12 cellular contexts compared by ENCODE assay signal in the genomic region with DNA sequence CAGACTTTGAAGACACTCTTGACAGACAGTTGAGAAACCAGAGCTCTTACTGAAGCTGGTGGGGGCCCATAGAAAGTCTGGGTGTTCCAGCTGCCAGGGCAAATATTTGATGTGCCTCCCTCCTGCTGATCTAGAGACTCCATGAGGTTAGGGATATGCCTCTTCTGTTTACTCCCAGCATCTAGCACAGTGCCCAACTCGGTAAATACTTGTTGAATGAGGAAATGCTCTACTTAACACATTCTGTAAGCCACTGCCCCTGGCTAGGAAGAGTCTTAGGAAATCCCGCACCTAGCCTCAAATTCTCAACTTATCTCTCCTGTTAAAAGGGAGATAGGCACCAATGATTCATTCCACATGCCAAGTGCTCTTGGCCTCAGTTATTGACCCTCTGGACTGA.
DNase-seq lines count a peak whose midpoint lies in the region; ATAC-seq, FAIRE-seq and TF ChIP-seq lines count a peak whose summit lies in the region.
"Had no signal": no experiment of that assay in that cellular context is flagged by ENCODE, and none has a peak within 500 bp of the region (broad histone marks: within the 10 kb centered on the region; RNA-seq: fewer than 3 reads in every experiment).

No MANE protein-coding gene starts in this region.

- peak; percentile 46 to 60 for DNase-seq in Caco-2
- peak; percentile 90 for DNase-seq in NCI-H1092 treated with DMSO at 0.1 percent for 48 hours (lab: John Stamatoyannopoulos, UW)
- peak; percentile 30 for DNase-seq in RCC 7860 (ENCODE audit: low spot score)
- peak; percentile 81 for DNase-seq in left lobe of liver (ENCODE audit: low spot score)
- no peak for DNase-seq in NCI-H1048 (lab: John Stamatoyannopoulos, UW)
- DNase-seq in T-cell, result no peak
- DNase-seq in head of caudate nucleus, result no peak
- DNase-seq: CD4-positive, CD25-positive, alpha-beta regulatory T cell; NCI-H526 treated with DMSO at 0.1 percent for 48 hours; stomach had no signal

- ATAC-seq in left lobe of liver (peak; percentile 94), T-cell (replicated peaks in 1 of 4) (no peak), HG03439 (IDR thresholded peaks at IDR 0.05; ENCODE audit: unreplicated experiment) (no peak)

- H3K4me1 Mint-ChIP-seq in Caco-2 (ENCODE audit: low read depth, unreplicated experiment), result peaks cover 27% of the 10 kb centered on the region
- peaks cover 40 to 45% (median 41%) of the 10 kb centered on the region in 3 donors for H3K4me1 Mint-ChIP-seq in T-cell

- H3K27ac Mint-ChIP-seq in Caco-2 (ENCODE audit: unreplicated experiment) (peak overlapping the region; percentile 75), T-cell (peak overlapping the region in 1 of 2 donors; percentile 45)
- H3K27ac Mint-ChIP-seq: CD4-positive, CD25-positive, alpha-beta regulatory T cell; neural progenitor cell had no signal

- H3K9me3 Mint-ChIP-seq in Caco-2 (ENCODE audit: unreplicated experiment), result no peaks in the 10 kb centered on the region
- no peaks in the 10 kb centered on the region for H3K9me3 Mint-ChIP-seq in T-cell
- H3K9me3 Mint-ChIP-seq: neural progenitor cell had no signal

- no peaks in the 10 kb centered on the region for H3K27me3 ChIP-seq in Caco-2 (replicated peaks; ENCODE audit: control insufficient read depth, insufficient read depth, low read length)
- H3K27me3 ChIP-seq: stomach had no signal

- H3K27me3 Mint-ChIP-seq in Caco-2 (ENCODE audit: insufficient read depth, unreplicated experiment), result no peaks in the 10 kb centered on the region
- H3K27me3 Mint-ChIP-seq in T-cell, result no peaks in the 10 kb centered on the region

- H3K4me1 ChIP-seq in Caco-2, result peaks cover 28% of the 10 kb centered on the region

- no peaks in the 10 kb centered on the region for H3K9me3 ChIP-seq in Caco-2
- H3K9me3 ChIP-seq: stomach had no signal

- POLR2A ChIA-PET in Caco-2 (lab: Charles Lee), result no interaction called here
- POLR2A ChIA-PET in T-cell (lab: Charles Lee), result no interaction called here

- intact Hi-C loops in Caco-2 (cut with micrococcal nuclease; ENCODE audit: unreplicated experiment) (loop anchor here (1.0 to 10.0 kb wide), 3 partner anchors 121 to 194 kb away; no protein-coding TSS in a partner anchor), head of caudate nucleus (cut with DNase I) (no loop called here)

- CTCF ChIA-PET in Caco-2 (lab: Charles Lee) (no interaction called here), T-cell (lab: Charles Lee) (no interaction called here)

- H3K36me3 ChIP-seq in Caco-2 (ENCODE audit: control insufficient read depth, insufficient read depth, low read length), result no peaks in the 10 kb centered on the region
- H3K36me3 ChIP-seq: neural progenitor cell, stomach had no signal

- H3K4me3 Mint-ChIP-seq in Caco-2 (ENCODE audit: unreplicated experiment), result no peak overlapping the region
- no peak overlapping the region for H3K4me3 Mint-ChIP-seq in T-cell
- H3K4me3 Mint-ChIP-seq: CD4-positive, CD25-positive, alpha-beta regulatory T cell; neural progenitor cell had no signal

- no peak for FAIRE-seq in RCC 7860 (lab: Jason Lieb, UNC)

- TF ChIP-seq CTCF in Caco-2 (IDR thresholded peaks at IDR 0.05; ENCODE audit: insufficient read depth in 1 of 2, low read depth in 1 of 2, low read length in 1 of 2, severe bottlenecking in 1 of 2, unreplicated experiment in 1 of 2), result no peak

- no peak overlapping the region for H3K4me3 ChIP-seq in Caco-2 (ENCODE audit: low read depth, low read length)
- H3K4me3 ChIP-seq: neural progenitor cell, stomach had no signal

- H3K36me3 Mint-ChIP-seq in Caco-2 (ENCODE audit: insufficient read depth, unreplicated experiment) (peaks cover 6% of the 10 kb centered on the region), T-cell (no peaks in the 10 kb centered on the region)
- H3K36me3 Mint-ChIP-seq: CD4-positive, CD25-positive, alpha-beta regulatory T cell; neural progenitor cell had no signal

- no TSS peak for BruUV-seq in Caco-2 (replicated peaks; lab: Mats Ljungman, UMichigan)

Comparison
In these comparisons a context has a peak if more than half of its experiments do, and no peak if none do; other contexts are left out.
1. DNase-seq: peak in Caco-2 (2 of 2), NCI-H1092 treated with DMSO at 0.1 percent for 48 hours (single experiment), RCC 7860 (single experiment) and left lobe of liver (single experiment); none in NCI-H1048 (single experiment), T-cell (0 of 34) and head of caudate nucleus (0 of 42).